Comparison of ENCODE assay signal across 1 cellular context in genomic region chr2:8796315-8796848, GRCh38.
TF ChIP-seq lines count a peak whose summit lies in the region.

No MANE protein-coding gene starts in this region.

TF ChIP-seq in K562, 482 proteins besides CTCF, POLR2A, EP300 and RAD21:
- TF ChIP-seq CBFA2T2 (conservative IDR thresholded peaks at IDR 0.05) (peak; percentile 38), TCF3 (CRISPR knock-in tag; IDR thresholded peaks at IDR 0.05) (peak; percentile 37; the same call in 1 of the 2 replicates), RBM15 (IDR thresholded peaks at IDR 0.05; ENCODE audit: insufficient read depth, low read length) (no peak), ARID1B (IDR thresholded peaks at IDR 0.05) (no peak), CBFA2T3 (IDR thresholded peaks at IDR 0.05) (peak; percentile 38; the same call in 1 of the 2 replicates)
